In the genomic region with DNA sequence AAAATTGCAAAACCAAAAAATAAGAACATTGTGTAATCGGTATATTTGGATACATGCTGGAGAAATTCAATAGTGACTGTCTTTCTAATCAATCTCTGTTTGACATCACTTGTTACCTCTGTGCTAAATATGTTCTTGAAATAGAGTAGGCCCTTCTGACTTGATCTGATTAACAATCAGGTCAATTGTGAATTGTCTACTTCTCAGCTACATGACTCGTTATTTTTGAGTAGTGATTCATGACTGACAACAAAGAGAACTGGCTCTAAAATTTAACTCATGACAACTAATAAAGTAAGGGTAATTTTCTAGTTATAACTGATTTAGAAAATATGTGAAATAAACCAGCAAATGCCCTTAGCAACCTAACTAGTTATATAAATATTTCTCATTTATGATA, we compare ENCODE assay signal across 23 cellular contexts.
"Had no signal": no experiment of that assay in that cellular context is flagged by ENCODE, and none has a peak within 500 bp of the region (broad histone marks: within the 10 kb centered on the region; RNA-seq: fewer than 3 reads in every experiment).

No MANE protein-coding gene starts in this region.

- ATAC-seq: esophagus mucosa; gastroesophageal sphincter; left colon; left ventricle myocardium superior; stimulated activated naive B cell treated with anti-CD40 and anti-IgM and Interleukin-4, amounts not matched to agents 10 μg/mL and 1 μg/mL and 100 μg/mL, for 72 hours had no signal

- H3K4me3 ChIP-seq: dorsolateral prefrontal cortex, gastroesophageal sphincter, lung, right atrium auricular region, sigmoid colon, skin epidermis, stomach, thoracic aorta, transverse colon had no signal

- H3K9me3 ChIP-seq: gastroesophageal sphincter, sigmoid colon, thoracic aorta, transverse colon had no signal

- H3K36me3 ChIP-seq: gastroesophageal sphincter, right atrium auricular region, sigmoid colon, stomach, thoracic aorta, transverse colon had no signal

- H3K27ac ChIP-seq: dorsolateral prefrontal cortex, gastroesophageal sphincter, right atrium auricular region, sigmoid colon, skin epidermis, stomach, thoracic aorta, transverse colon had no signal

- H3K4me1 ChIP-seq: gastroesophageal sphincter, right atrium auricular region, sigmoid colon, stomach, transverse colon had no signal

- DNase-seq: cortex of kidney; dorsolateral prefrontal cortex; effector CD8-positive, alpha-beta T cell; glutamatergic neuron; islet precursor cell; left colon; left ventricle myocardium superior; mesendoderm; naive B cell; posterior cingulate gyrus; sigmoid colon; stimulated activated CD4-positive, alpha-beta T cell treated with anti-CD3 and anti-CD28 coated beads, Interleukin-2, amount 100 ng/mL, for 24 hours; stimulated activated CD4-positive, alpha-beta T cell treated with anti-CD3 and anti-CD28 coated beads, Interleukin-4, amount 100 ng/mL, for 4 hours; stimulated activated naive B cell treated with anti-CD40 and anti-IgM and Interleukin-4, amounts not matched to agents 10 μg/mL and 1 μg/mL and 100 μg/mL, for 72 hours; stomach; substantia nigra; transverse colon had no signal

- H3K27me3 ChIP-seq: gastroesophageal sphincter, right atrium auricular region, sigmoid colon, stomach, transverse colon had no signal
